Comparison of ENCODE assay signal across 13 cellular contexts in the genomic region with DNA sequence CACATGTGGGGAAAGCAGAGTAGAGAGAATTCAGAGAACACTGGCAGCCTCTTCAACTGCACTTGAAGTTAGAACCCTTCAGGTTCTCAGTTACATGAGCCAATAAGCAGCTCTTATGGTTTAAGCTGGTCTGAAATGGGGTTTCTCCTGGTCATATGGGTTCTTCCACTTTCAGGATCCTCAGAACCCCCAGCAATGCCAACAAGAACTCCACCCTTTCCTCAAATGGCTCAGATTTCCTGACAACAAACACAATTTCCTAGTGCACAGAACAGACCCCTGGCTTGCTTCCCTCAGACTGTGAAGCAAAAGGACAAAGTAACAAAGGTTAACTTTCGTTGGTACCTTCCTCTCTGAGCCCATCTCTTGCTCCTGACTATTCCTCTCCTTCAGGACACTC. TPM values are rescaled to one million over a fixed set of nuclear protein-coding genes. Genes with fewer than 3 reads are reported as not detected.
DNase-seq lines count a peak whose midpoint lies in the region; ATAC-seq, FAIRE-seq and TF ChIP-seq lines count a peak whose summit lies in the region.
"Had no signal": no experiment of that assay in that cellular context is flagged by ENCODE, and none has a peak within 500 bp of the region (broad histone marks: within the 10 kb centered on the region; RNA-seq: fewer than 3 reads in every experiment).

No MANE protein-coding gene starts in this region.

- no peaks in the 10 kb centered on the region for H3K9me2 ChIP-seq in HCT116 (ENCODE audit: insufficient read depth)

- TF ChIP-seq CTCF in Caco-2 (IDR thresholded peaks at IDR 0.05; ENCODE audit: insufficient read depth in 1 of 2, low read depth in 1 of 2, low read length in 1 of 2, severe bottlenecking in 1 of 2, unreplicated experiment in 1 of 2) (no peak), HCT116 (IDR thresholded peaks at IDR 0.05 in 2 of 3, conservative IDR thresholded peaks at IDR 0.05 in 1 of 3; ENCODE audit: borderline replicate concordance in 1 of 3, insufficient read depth in 1 of 3, low read depth in 2 of 3, low read length in 2 of 3) (no peak), pancreas (IDR thresholded peaks at IDR 0.05) (no peak)

- FAIRE-seq in pancreas (lab: Jason Lieb, UNC): no peak

- no peak for TF ChIP-seq RAD21 in HCT116 (IDR thresholded peaks at IDR 0.05; ENCODE audit: low read depth)

- H3K4me1 ChIP-seq in Caco-2: no peaks in the 10 kb centered on the region
- H3K4me1 ChIP-seq in HCT116 (ENCODE audit: control insufficient read depth in 1 of 2, insufficient read depth in 2 of 2, low read length in 2 of 2): peaks cover 0 to 5% of the 10 kb centered on the region in 2 experiments; a peak in 1 of 4 replicates
- H3K4me1 ChIP-seq in pancreas: no peaks in the 10 kb centered on the region

- peak overlapping the region; percentile 24 for H2AFZ ChIP-seq in HCT116 (ENCODE audit: low read depth, low read length, poor library complexity, severe bottlenecking)
- H2AFZ ChIP-seq: GM23248 had no signal

- CTCF ChIA-PET in Caco-2 (lab: Charles Lee) (interaction anchor here (1.0 to 2.6 kb wide), 6 partner anchors 16 to 248 kb away, joined by 3 to 12 read pairs (median 6); partner anchors contain the start of gene FRMD4B), HCT116 (lab: Charles Lee) (interaction anchor here (0.7 to 1.9 kb wide), 12 partner anchors 11 to 289 kb away, joined by 3 to 17 read pairs (median 4); no protein-coding TSS in a partner anchor)

- H3K4me2 ChIP-seq in HCT116 (ENCODE audit: low read length): no peak overlapping the region

- H3K27ac ChIP-seq in HCT116 (ENCODE audit: low read depth, low read length) (no peak overlapping the region), epithelial cell of prostate (peak overlapping the region; percentile 90), pancreas (no peak overlapping the region)
- H3K27ac ChIP-seq: cardiac muscle cell, GM23248, VCaP had no signal

- intact Hi-C loops in Caco-2 (cut with micrococcal nuclease; ENCODE audit: unreplicated experiment): loop anchor here (1.0 kb wide), 3 partner anchors 86 to 249 kb away; no protein-coding TSS in a partner anchor
- intact Hi-C loops in HCT116 (cut with micrococcal nuclease): loop anchor here (1.0 kb wide), 1 partner anchor 249 kb away; no protein-coding TSS in a partner anchor
- intact Hi-C loops in pancreas (cut with DNase I): no loop called here

- no peaks in the 10 kb centered on the region for H3K4me1 Mint-ChIP-seq in Caco-2 (ENCODE audit: low read depth, unreplicated experiment)
- H3K4me1 Mint-ChIP-seq in activated T-cell treated with anti-CD3 and anti-CD28 coated beads, Interleukin-2, amount 50 U/mL, for 4 hours (ENCODE audit: low read depth): peaks cover 3% of the 10 kb centered on the region

- DNase-seq in Caco-2 (no peak), HCT116 (ENCODE audit: low read depth, low spot score) (no peak), epithelial cell of prostate (ENCODE audit: low read depth, low spot score) (no peak), pancreas (no peak), OCI-M1 (lab: John Stamatoyannopoulos, UW) (no peak)
- DNase-seq in stimulated activated CD4-positive, alpha-beta T cell treated with anti-CD3 and anti-CD28 coated beads, Interleukin-4, amount 100 ng/mL, for 24 hours: no peak
- DNase-seq in activated T-cell treated with anti-CD3 and anti-CD28 coated beads, Interleukin-2, amount 50 U/mL, for 4 hours: no peak
- DNase-seq: NCI-H2171 had no signal

- peak overlapping the region; percentile 8 for H3K4me3 Mint-ChIP-seq in Caco-2 (ENCODE audit: unreplicated experiment)
- H3K4me3 Mint-ChIP-seq in activated T-cell treated with anti-CD3 and anti-CD28 coated beads, Interleukin-2, amount 50 U/mL, for 4 hours: no peak overlapping the region
- H3K4me3 Mint-ChIP-seq: memory B cell had no signal

- no peak overlapping the region for H3K9ac ChIP-seq in HCT116 (ENCODE audit: low read length)
- H3K9ac ChIP-seq: GM23248 had no signal

- no peaks in the 10 kb centered on the region for H3K9me3 Mint-ChIP-seq in Caco-2 (ENCODE audit: unreplicated experiment)
- peaks cover 3% of the 10 kb centered on the region for H3K9me3 Mint-ChIP-seq in activated T-cell treated with anti-CD3 and anti-CD28 coated beads, Interleukin-2, amount 50 U/mL, for 4 hours

- BruUV-seq in Caco-2 (replicated peaks; lab: Mats Ljungman, UMichigan) (no TSS peak), HCT116 (replicated peaks; lab: Mats Ljungman, UMichigan) (no TSS peak)

- no peaks in the 10 kb centered on the region for H3K79me2 ChIP-seq in HCT116 (ENCODE audit: insufficient read depth, low read length)

- H3K27me3 ChIP-seq in Caco-2 (replicated peaks; ENCODE audit: control insufficient read depth, insufficient read depth, low read length) (no peaks in the 10 kb centered on the region), HCT116 (ENCODE audit: insufficient read depth, low read length) (no peaks in the 10 kb centered on the region), pancreas (no peaks in the 10 kb centered on the region)
- H3K27me3 ChIP-seq: cardiac muscle cell had no signal

- H3K9me3 ChIP-seq in Caco-2: peaks cover 4% of the 10 kb centered on the region
- H3K9me3 ChIP-seq in HCT116 (ENCODE audit: control insufficient read depth in 1 of 2, insufficient read depth in 1 of 2, low read depth in 1 of 2, low read length in 2 of 2): peaks cover under 1 to 4% of the 10 kb centered on the region in 2 experiments; a peak in 1 of 4 replicates
- H3K9me3 ChIP-seq in pancreas: no peaks in the 10 kb centered on the region

- no peaks in the 10 kb centered on the region for H3K36me3 ChIP-seq in Caco-2 (ENCODE audit: control insufficient read depth, insufficient read depth, low read length)
- H3K36me3 ChIP-seq in HCT116 (ENCODE audit: control insufficient read depth in 1 of 2, insufficient read depth in 2 of 2, low read length in 2 of 2): no peaks in the 10 kb centered on the region
- no peaks in the 10 kb centered on the region for H3K36me3 ChIP-seq in pancreas
- H3K36me3 ChIP-seq: cardiac muscle cell had no signal

- no peak overlapping the region for H3K27ac Mint-ChIP-seq in Caco-2 (ENCODE audit: unreplicated experiment)
- H3K27ac Mint-ChIP-seq: memory B cell had no signal

- H3K36me3 Mint-ChIP-seq in Caco-2 (ENCODE audit: insufficient read depth, unreplicated experiment): no peaks in the 10 kb centered on the region
- no peaks in the 10 kb centered on the region for H3K36me3 Mint-ChIP-seq in activated T-cell treated with anti-CD3 and anti-CD28 coated beads, Interleukin-2, amount 50 U/mL, for 4 hours (ENCODE audit: insufficient read depth)
- H3K36me3 Mint-ChIP-seq: memory B cell had no signal

- no peak for TF ChIP-seq POLR2A in HCT116 (IDR thresholded peaks at IDR 0.05; ENCODE audit: borderline replicate concordance, extremely low read depth, insufficient read depth, insufficient read length)

- ATAC-seq in HCT116: 0 out of 2 replicates have a peak, but pooled peaks have one; percentile 7
- ATAC-seq in pancreas: peak in 3 of 4 donors; percentile 17 to 26 (median 18)
- no peak for ATAC-seq in HG02981 (IDR thresholded peaks at IDR 0.05; ENCODE audit: unreplicated experiment)
- ATAC-seq in activated T-cell treated with anti-CD3 and anti-CD28 coated beads, Interleukin-2, amount 50 U/mL, for 4 hours: no peak

- POLR2A ChIA-PET in Caco-2 (lab: Charles Lee) (no interaction called here), HCT116 (lab: Charles Lee) (no interaction called here)

- RAD21 ChIA-PET in HCT116 (lab: Charles Lee; ENCODE audit: low non-redundant PET in 1 of 2, low total read pairs in 2 of 2, uncharacterized antibody in 2 of 2, unreplicated experiment in 2 of 2): no interaction called here

- H3K4me3 ChIP-seq in Caco-2 (ENCODE audit: low read depth, low read length) (no peak overlapping the region), HCT116 (replicated peaks in 1 of 2; ENCODE audit: low read depth in 1 of 2, low read length in 2 of 2) (no peak overlapping the region), pancreas (no peak overlapping the region)
- H3K4me3 ChIP-seq: cardiac muscle cell, GM23248 had no signal

- H3K27me3 Mint-ChIP-seq in Caco-2 (ENCODE audit: insufficient read depth, unreplicated experiment): no peaks in the 10 kb centered on the region
- no peaks in the 10 kb centered on the region for H3K27me3 Mint-ChIP-seq in activated T-cell treated with anti-CD3 and anti-CD28 coated beads, Interleukin-2, amount 50 U/mL, for 4 hours (ENCODE audit: low read depth)

- 44 to 68% methylated on average over 1 of the region's 1 CpG for WGBS in pancreas, 2 donors

- no peaks in the 10 kb centered on the region for H4K20me1 ChIP-seq in HCT116 (ENCODE audit: insufficient read depth)

TF ChIP-seq in HCT116, 20 proteins besides CTCF, POLR2A, EP300 and RAD21:
- TF ChIP-seq SRF (IDR thresholded peaks at IDR 0.05; ENCODE audit: low read depth): no peak
- TF ChIP-seq ZFX (IDR thresholded peaks at IDR 0.05): no peak
- no peak for TF ChIP-seq ELF1 (IDR thresholded peaks at IDR 0.05; ENCODE audit: borderline replicate concordance, low read depth)

RNA-seq across cellular contexts. Expression of gene FRMD4B, which starts 23.9 kb away (rescaled TPM):
- total RNA-seq in Caco-2 (2022): 43.2 and 47.5 TPM in 2 replicates
- 2.0 TPM for total RNA-seq in HCT116 (2021; ENCODE audit: unreplicated experiment)
- polyA plus RNA-seq in HCT116 (2012): 0.54 and 0.87 TPM in 2 replicates
- 10 to 100 TPM in 2 of 6 donors, 1 to 10 TPM in 4; 4.9 to 20.0 (median 9.3) TPM for total RNA-seq in pancreas
- 1 to 10 TPM; 5.2 to 6.0 TPM for polyA plus RNA-seq in pancreas
- total RNA-seq in activated T-cell treated with anti-CD3 and anti-CD28 coated beads, Interleukin-2, amount 50 U/mL, for 4 hours: 10 to 100 TPM; 16.3 to 24.6 (median 23.6) TPM
- total RNA-seq: GM23248 had no signal
- polyA plus RNA-seq: GM23248 had no signal

Comparison
In these comparisons a context has a peak if more than half of its experiments do, and no peak if none do; other contexts are left out.
1. ATAC-seq: peak in HCT116 (single experiment) and pancreas (3 of 4); none in HG02981 (single experiment) and activated T-cell treated with anti-CD3 and anti-CD28 coated beads, Interleukin-2, amount 50 U/mL, for 4 hours (0 of 2).
2. intact Hi-C loops: an anchor here in Caco-2 (1.0 kb wide) and HCT116 (1.0 kb wide); none called in pancreas.